ENCODE assay signal across 12 cellular contexts in the genomic region with DNA sequence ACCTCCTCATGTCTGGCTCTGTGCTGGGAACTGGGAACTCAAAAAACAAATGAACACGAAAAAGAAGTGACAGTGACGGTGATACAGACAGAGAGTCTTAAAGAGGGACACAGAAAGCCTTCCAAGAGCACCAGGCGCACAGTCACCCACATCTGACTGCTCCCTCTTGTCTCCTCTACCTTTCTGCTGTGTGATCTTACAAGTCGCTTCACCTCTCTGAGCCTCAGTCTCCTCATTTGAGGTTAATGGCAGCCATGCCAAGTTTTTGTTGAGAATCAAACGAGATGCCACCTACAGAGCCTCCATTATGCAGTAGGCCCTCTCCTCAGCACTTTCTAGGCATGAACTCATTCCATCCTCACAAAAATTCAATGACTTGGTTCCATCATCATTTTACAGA. TPM values are rescaled to one million over a fixed set of nuclear protein-coding genes. Genes with fewer than 3 reads are reported as not detected.
DNase-seq lines count a peak whose midpoint lies in the region; ATAC-seq and TF ChIP-seq lines count a peak whose summit lies in the region.
"Had no signal": no experiment of that assay in that cellular context is flagged by ENCODE, and none has a peak within 500 bp of the region (broad histone marks: within the 10 kb centered on the region; RNA-seq: fewer than 3 reads in every experiment).

No MANE protein-coding gene starts in this region.

- no peak for ATAC-seq in Right ventricle myocardium inferior
- no peak for ATAC-seq in upper lobe of right lung
- ATAC-seq in GM21367 (IDR thresholded peaks at IDR 0.05; ENCODE audit: unreplicated experiment), result no peak
- ATAC-seq: naive thymus-derived CD8-positive, alpha-beta T cell had no signal

- DNase-seq in Right ventricle myocardium inferior (ENCODE audit: missing footprints) (peak; percentile 16), cardiac septum (ENCODE audit: low spot score) (no peak), endothelial cell (ENCODE audit: low spot score) (no peak), neural progenitor cell (ENCODE audit: low spot score) (no peak), upper lobe of right lung (peak; percentile 6), H4 (ENCODE audit: low spot score) (no peak), NCI-H345 (lab: John Stamatoyannopoulos, UW) (no peak)
- DNase-seq: DMS79 treated with DMSO at 0.1 percent for 48 hours, NCI-H510A treated with DMSO at 0.1 percent for 48 hours had no signal

- H3K36me3 Mint-ChIP-seq in endothelial cell (ENCODE audit: low read depth, unreplicated experiment) (peaks cover 24% of the 10 kb centered on the region), neural progenitor cell (no peaks in the 10 kb centered on the region)
- H3K36me3 Mint-ChIP-seq: activated naive CD8-positive, alpha-beta T cell; naive thymus-derived CD8-positive, alpha-beta T cell had no signal

- H3K4me3 Mint-ChIP-seq in endothelial cell (ENCODE audit: unreplicated experiment) (peak overlapping the region; percentile 71), neural progenitor cell (no peak overlapping the region)
- H3K4me3 Mint-ChIP-seq: activated naive CD8-positive, alpha-beta T cell; naive thymus-derived CD8-positive, alpha-beta T cell had no signal

- peaks cover 29% of the 10 kb centered on the region for H3K27me3 Mint-ChIP-seq in endothelial cell (ENCODE audit: unreplicated experiment)
- peaks cover 13% of the 10 kb centered on the region for H3K27me3 Mint-ChIP-seq in neural progenitor cell (ENCODE audit: insufficient read depth, low read depth)

- no peak overlapping the region for H3K4me2 ChIP-seq in neural progenitor cell

- no peak overlapping the region for H3K4me3 ChIP-seq in neural progenitor cell
- peak overlapping the region; percentile 44 for H3K4me3 ChIP-seq in upper lobe of right lung

- no peaks in the 10 kb centered on the region for H3K36me3 ChIP-seq in neural progenitor cell
- H3K36me3 ChIP-seq in upper lobe of right lung, result no peaks in the 10 kb centered on the region

- H3K27me3 ChIP-seq in neural progenitor cell (peaks cover 32% of the 10 kb centered on the region), upper lobe of right lung (peaks cover 13% of the 10 kb centered on the region)

- TF ChIP-seq CTCF in endothelial cell (IDR thresholded peaks at IDR 0.05; ENCODE audit: unreplicated experiment), result no peak
- TF ChIP-seq CTCF in neural progenitor cell (IDR thresholded peaks at IDR 0.05), result no peak
- TF ChIP-seq CTCF in upper lobe of right lung (IDR thresholded peaks at IDR 0.05), result no peak

- H3K27ac ChIP-seq in neural progenitor cell (no peak overlapping the region), upper lobe of right lung (peak overlapping the region; percentile 1)

- H3K9ac ChIP-seq in neural progenitor cell, result no peak overlapping the region

- H3F3A ChIP-seq in neural progenitor cell (ENCODE audit: low read depth), result peaks cover 7% of the 10 kb centered on the region

- H3K27ac Mint-ChIP-seq in endothelial cell (ENCODE audit: unreplicated experiment), result peak overlapping the region; percentile 89
- peak overlapping the region; percentile 18 for H3K27ac Mint-ChIP-seq in neural progenitor cell
- H3K27ac Mint-ChIP-seq: activated naive CD8-positive, alpha-beta T cell had no signal

- H3K4me1 ChIP-seq in neural progenitor cell (peaks cover 10% of the 10 kb centered on the region), upper lobe of right lung (peaks cover 35% of the 10 kb centered on the region)

- no peaks in the 10 kb centered on the region for H3K79me2 ChIP-seq in neural progenitor cell (ENCODE audit: low read depth)

- intact Hi-C loops in Right ventricle myocardium inferior (cut with DNase I) (no loop called here), cardiac septum (cut with DNase I) (no loop called here), upper lobe of right lung (cut with DNase I) (loop anchor here (10.0 kb wide), 1 partner anchor 52 kb away; no protein-coding TSS in a partner anchor)

- H2AFZ ChIP-seq in neural progenitor cell (replicated peaks), result no peak overlapping the region

- H3K4me1 Mint-ChIP-seq in endothelial cell (ENCODE audit: unreplicated experiment) (peaks cover 71% of the 10 kb centered on the region), neural progenitor cell (peaks cover 34% of the 10 kb centered on the region)

- H3K9me3 Mint-ChIP-seq in endothelial cell (ENCODE audit: unreplicated experiment) (no peaks in the 10 kb centered on the region), neural progenitor cell (no peaks in the 10 kb centered on the region)
- H3K9me3 Mint-ChIP-seq: naive thymus-derived CD8-positive, alpha-beta T cell had no signal

- no peaks in the 10 kb centered on the region for H3K9me3 ChIP-seq in neural progenitor cell (ENCODE audit: low read depth)
- H3K9me3 ChIP-seq in upper lobe of right lung, result no peaks in the 10 kb centered on the region

- no peaks in the 10 kb centered on the region for H4K20me1 ChIP-seq in neural progenitor cell (ENCODE audit: low read depth)

RNA-seq across cellular contexts. Expression of gene LRRC32, which starts 3.7 kb away (rescaled TPM):
- total RNA-seq in Right ventricle myocardium inferior (32.5 TPM), cardiac septum (33.5 TPM), endothelial cell (ENCODE audit: unreplicated experiment) (22.0 TPM), neural progenitor cell (ENCODE audit: low replicate concordance) (0.21 and 1.1 TPM in 2 replicates), upper lobe of right lung (111 TPM)
- 0.04 and 0.29 TPM in 2 replicates for total RNA-seq in H4 (2014; rRNA removed; shearing (Covaris generic))

Comparison
In these comparisons a context has a peak if more than half of its experiments do, and no peak if none do; other contexts are left out.
1. DNase-seq: peak in Right ventricle myocardium inferior (single experiment) and upper lobe of right lung (single experiment); none in cardiac septum (single experiment), endothelial cell (single experiment), neural progenitor cell (single experiment), H4 (single experiment) and NCI-H345 (single experiment).
2. RNA of gene LRRC32, which starts 3.7 kb away (total RNA-seq): 111 TPM in upper lobe of right lung (single experiment), 33.5 TPM in cardiac septum (single experiment), 32.5 TPM in Right ventricle myocardium inferior (single experiment) and 22.0 TPM in endothelial cell (single experiment); 0.21 to 1.1 TPM in neural progenitor cell and 0.04 to 0.29 TPM in H4; every median in the first group is over 10 times any median in the second.